In the genomic region with DNA sequence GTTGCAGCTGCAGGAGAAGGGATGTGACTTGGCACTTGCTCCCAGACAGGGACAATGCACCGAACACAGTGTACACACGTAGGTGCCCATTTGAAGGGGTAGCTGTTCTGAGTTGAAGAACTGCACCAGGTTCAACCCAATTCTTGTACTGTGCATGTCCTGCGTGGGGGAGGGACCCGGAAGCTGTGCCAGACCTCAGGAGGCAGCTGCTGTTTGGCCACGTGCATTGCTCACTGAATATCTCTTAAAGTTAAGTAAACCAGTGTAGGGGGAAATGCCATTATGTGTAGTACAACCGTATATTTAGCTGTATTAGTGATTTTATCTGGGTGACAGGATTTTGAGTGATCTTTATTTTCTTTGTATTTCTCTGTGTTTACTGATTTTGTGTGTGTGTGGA, we compare ENCODE assay signal across 8 cellular contexts. TPM values are rescaled to one million over a fixed set of nuclear protein-coding genes. Genes with fewer than 3 reads are reported as not detected.
DNase-seq lines count a peak whose midpoint lies in the region; ATAC-seq and TF ChIP-seq lines count a peak whose summit lies in the region.

No MANE protein-coding gene starts in this region.

- intact Hi-C loops in vagina (cut with DNase I) = no loop called here

- peaks cover 21% of the 10 kb centered on the region for H3K4me1 Mint-ChIP-seq in mesothelial cell of epicardium

- in situ Hi-C loops in brain microvascular endothelial cell (cut with HindIII; ENCODE audit: low pct_ligation_motif_present, low sequenced_read_pairs) = no loop called here

- no peaks in the 10 kb centered on the region for H3K36me3 Mint-ChIP-seq in mesothelial cell of epicardium

- ATAC-seq in GM21515 (IDR thresholded peaks at IDR 0.05; ENCODE audit: unreplicated experiment) (peak; percentile 60), GM18909 (IDR thresholded peaks at IDR 0.05; ENCODE audit: poor library complexity, unreplicated experiment) (no peak), GM21381 (IDR thresholded peaks at IDR 0.05; ENCODE audit: unreplicated experiment) (no peak)

- peak overlapping the region; percentile 78 for H3K4me3 Mint-ChIP-seq in mesothelial cell of epicardium

- no peaks in the 10 kb centered on the region for H3K4me1 ChIP-seq in vagina

- no peaks in the 10 kb centered on the region for H3K9me3 ChIP-seq in vagina

- H3K27ac ChIP-seq in C4-2B = peak overlapping the region; percentile 56; the same call in 1 of the 2 replicates
- no peak overlapping the region for H3K27ac ChIP-seq in brain microvascular endothelial cell
- peak overlapping the region; percentile 55 for H3K27ac ChIP-seq in vagina

- peaks cover 7% of the 10 kb centered on the region for H3K27me3 Mint-ChIP-seq in mesothelial cell of epicardium (ENCODE audit: low read depth)

- H3K36me3 ChIP-seq in brain microvascular endothelial cell (replicated peaks) (no peaks in the 10 kb centered on the region), vagina (no peaks in the 10 kb centered on the region)

- H3K4me3 ChIP-seq in brain microvascular endothelial cell (ENCODE audit: low read depth, low read length) = peak overlapping the region; percentile 57
- H3K4me3 ChIP-seq in vagina = peak overlapping the region; percentile 38 to 39

- TF ChIP-seq CTCF in C4-2B (conservative IDR thresholded peaks at IDR 0.05) (no peak), brain microvascular endothelial cell (IDR thresholded peaks at IDR 0.05; ENCODE audit: low read depth, low read length, missing control alignments) (no peak), mesothelial cell of epicardium (IDR thresholded peaks at IDR 0.05; ENCODE audit: unreplicated experiment) (no peak), vagina (IDR thresholded peaks at IDR 0.05) (no peak)

- DNase-seq in NCI-H345 treated with DMSO at 0.1 percent for 48 hours (lab: John Stamatoyannopoulos, UW; ENCODE audit: unreplicated experiment) (peak; percentile 24), brain microvascular endothelial cell (no peak), mesothelial cell of epicardium (ENCODE audit: low spot score in 2 of 2, unreplicated experiment in 2 of 2) (no peak), vagina (ENCODE audit: extremely low spot score in 2 of 2) (no peak)

- H3K27ac Mint-ChIP-seq in mesothelial cell of epicardium = peak overlapping the region; percentile 50

- no peaks in the 10 kb centered on the region for H3K9me3 Mint-ChIP-seq in mesothelial cell of epicardium

- TF ChIP-seq POLR2A in vagina (IDR thresholded peaks at IDR 0.05) = no peak

- H3K27me3 ChIP-seq in brain microvascular endothelial cell (replicated peaks) (peaks cover 2% of the 10 kb centered on the region), vagina (no peaks in the 10 kb centered on the region)

RNA-seq across cellular contexts. Expression of a gene that starts 12.0 kb away (rescaled TPM):
- total RNA-seq in mesothelial cell of epicardium (221 to 229 TPM (median 225 TPM) in 3 replicates), vagina (57.9 TPM)
